In the genomic region with DNA sequence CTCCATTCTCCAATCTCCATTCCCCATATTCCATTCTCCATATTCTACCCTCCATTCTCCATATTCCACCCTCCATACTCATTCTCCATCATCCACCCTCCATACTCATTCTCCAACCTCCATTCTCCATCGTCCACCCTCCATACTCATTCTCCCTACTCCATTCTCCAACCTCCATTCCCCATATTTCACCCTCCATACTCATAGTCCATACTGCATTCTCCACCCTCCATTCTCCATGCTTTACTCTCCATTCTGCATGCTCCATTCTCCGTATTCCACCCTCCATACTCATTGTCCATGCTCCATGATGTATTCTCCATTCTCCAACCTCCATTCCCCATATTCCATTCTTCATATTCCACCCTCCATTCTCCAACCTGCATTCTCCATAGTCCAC, we compare ENCODE assay signal across 35 cellular contexts.
"Had no signal": no experiment of that assay in that cellular context is flagged by ENCODE, and none has a peak within 500 bp of the region (broad histone marks: within the 10 kb centered on the region; RNA-seq: fewer than 3 reads in every experiment).

No MANE protein-coding gene starts in this region.

- H3K4me3 ChIP-seq: MG63 had no signal

- H3K9me3 ChIP-seq: MG63 had no signal

- DNase-seq: Karpas-422, Kasumi-1, MG63, MM.1S, MV-4-11, NCI-H1048, NCI-H1092, NCI-H1092 treated with DMSO at 0.1 percent for 48 hours, NCI-H1105, NCI-H1105 treated with DMSO at 0.1 percent for 48 hours, NCI-H1417, NCI-H1417 treated with DMSO at 0.1 percent for 48 hours, NCI-H1436, NCI-H1436 treated with DMSO at 0.1 percent for 48 hours, NCI-H146, NCI-H1694, NCI-H1694 treated with DMSO at 0.1 percent for 48 hours, NCI-H187, NCI-H187 treated with DMSO at 0.1 percent for 48 hours, NCI-H1930, NCI-H2029, NCI-H2029 treated with DMSO at 0.1 percent for 48 hours, NCI-H2081, NCI-H2081 treated with DMSO at 0.1 percent for 48 hours, NCI-H2107, NCI-H2171, NCI-H2171 treated with DMSO at 0.1 percent for 48 hours, NCI-H2227 treated with DMSO at 0.1 percent for 48 hours, NCI-H226, NCI-H345, NCI-H446, NCI-H446 treated with DMSO at 0.1 percent for 48 hours, NCI-H510A, NCI-H510A treated with DMSO at 0.1 percent for 48 hours, NCI-H524 had no signal

- H3K36me3 ChIP-seq: MG63 had no signal
